In genomic region chr2:142721015-142721414, GRCh38 we compare ENCODE assay signal across 28 cellular contexts.
"Had no signal": no experiment of that assay in that cellular context is flagged by ENCODE, and none has a peak within 500 bp of the region (broad histone marks: within the 10 kb centered on the region; RNA-seq: fewer than 3 reads in every experiment).

No MANE protein-coding gene starts in this region.

- H3K36me3 ChIP-seq: colonic mucosa, esophagus squamous epithelium, gastroesophageal sphincter, heart right ventricle had no signal

- ATAC-seq: activated CD4-positive, CD25-positive, alpha-beta regulatory T cell treated with anti-CD3 and anti-CD28 coated beads, Interleukin-2, amount 50 U/mL, for 24 hours; activated CD8-positive, alpha-beta T cell treated with anti-CD3 and anti-CD28 coated beads for 36 hours; activated T-cell treated with anti-CD3 and anti-CD28 coated beads, Interleukin-2, amount 50 U/mL, for 4 hours; activated T-helper 17 cell treated with anti-CD3 and anti-CD28 coated beads, Interleukin-2, amount 50 U/mL, for 72 hours; body of pancreas; gastroesophageal sphincter; heart right ventricle; T-helper 17 cell had no signal

- H3K9me3 Mint-ChIP-seq: activated B cell treated with CpG ODN at 0.5 μM for 24 hours; activated CD8-positive, alpha-beta T cell treated with anti-CD3 and anti-CD28 coated beads for 36 hours; activated T-cell treated with anti-CD3 and anti-CD28 coated beads, Interleukin-2, amount 50 U/mL, for 4 hours had no signal

- H3K36me3 Mint-ChIP-seq: activated naive CD8-positive, alpha-beta T cell had no signal

- H3K4me3 Mint-ChIP-seq: activated B cell treated with CpG ODN at 0.5 μM for 24 hours; activated CD8-positive, alpha-beta T cell treated with anti-CD3 and anti-CD28 coated beads for 36 hours; activated naive CD8-positive, alpha-beta T cell; activated T-cell treated with anti-CD3 and anti-CD28 coated beads, Interleukin-2, amount 50 U/mL, for 4 hours; activated T-helper 17 cell treated with anti-CD3 and anti-CD28 coated beads, Interleukin-2, amount 50 U/mL, for 72 hours; T-helper 17 cell had no signal

- DNase-seq: activated B cell treated with CpG ODN at 0.5 μM for 24 hours; activated CD4-positive, alpha-beta T cell treated with anti-CD3 and anti-CD28 coated beads for 48 hours; activated CD4-positive, alpha-beta T cell treated with anti-CD3 and anti-CD28 coated beads, Interleukin-2, amount 50 U/mL, for 1 hour; activated CD4-positive, alpha-beta T cell treated with anti-CD3 and anti-CD28 coated beads, Interleukin-2, amount 50 U/mL, for 48 hours; activated CD8-positive, alpha-beta memory T cell treated with anti-CD3 and anti-CD28 coated beads for 24 hours; activated CD8-positive, alpha-beta T cell treated with anti-CD3 and anti-CD28 coated beads for 36 hours; activated effector memory CD4-positive, alpha-beta T cell treated with Interleukin-2 at 50 U/mL for 16 hours; activated gamma-delta T cell treated with Interleukin-2 at 50 U/mL for 16 hours; activated naive CD4-positive, alpha-beta T cell treated with anti-CD3 and anti-CD28 coated beads, Interleukin-2, amount 50 U/mL, for 16 hours; activated naive CD4-positive, alpha-beta T cell treated with Interleukin-2 at 50 U/mL for 16 hours; activated T-cell treated with anti-CD3 and anti-CD28 coated beads, Interleukin-2, amount 50 U/mL, for 4 hours; amygdala; aorta; body of pancreas; caudate nucleus; colonic mucosa; effector CD8-positive, alpha-beta T cell; esophagus squamous epithelium; foreskin melanocyte; heart right ventricle; T-helper 1 cell; T-helper 17 cell had no signal

- H3K27ac Mint-ChIP-seq: activated B cell treated with CpG ODN at 0.5 μM for 24 hours; activated CD8-positive, alpha-beta T cell treated with anti-CD3 and anti-CD28 coated beads for 36 hours; activated naive CD8-positive, alpha-beta T cell; activated T-helper 17 cell treated with anti-CD3 and anti-CD28 coated beads, Interleukin-2, amount 50 U/mL, for 72 hours; T-helper 17 cell had no signal

- H3K27me3 ChIP-seq: body of pancreas, colonic mucosa, esophagus squamous epithelium, gastroesophageal sphincter, heart right ventricle had no signal

- H3K9me3 ChIP-seq: body of pancreas, colonic mucosa, esophagus squamous epithelium, gastroesophageal sphincter had no signal

- H3K27me3 Mint-ChIP-seq: activated B cell treated with CpG ODN at 0.5 μM for 24 hours; activated CD8-positive, alpha-beta T cell treated with anti-CD3 and anti-CD28 coated beads for 36 hours; activated naive CD8-positive, alpha-beta T cell; activated T-helper 17 cell treated with anti-CD3 and anti-CD28 coated beads, Interleukin-2, amount 50 U/mL, for 72 hours; T-helper 17 cell had no signal

- H3K4me3 ChIP-seq: body of pancreas, colonic mucosa, esophagus squamous epithelium, gastroesophageal sphincter, heart right ventricle had no signal

- H3K4me1 Mint-ChIP-seq: activated T-helper 17 cell treated with anti-CD3 and anti-CD28 coated beads, Interleukin-2, amount 50 U/mL, for 72 hours; T-helper 17 cell had no signal

- H3K27ac ChIP-seq: body of pancreas, colonic mucosa, epithelial cell of prostate, esophagus squamous epithelium, gastroesophageal sphincter, heart right ventricle, VCaP had no signal

- H3K4me1 ChIP-seq: body of pancreas, colonic mucosa, gastroesophageal sphincter had no signal
